In the genomic region with DNA sequence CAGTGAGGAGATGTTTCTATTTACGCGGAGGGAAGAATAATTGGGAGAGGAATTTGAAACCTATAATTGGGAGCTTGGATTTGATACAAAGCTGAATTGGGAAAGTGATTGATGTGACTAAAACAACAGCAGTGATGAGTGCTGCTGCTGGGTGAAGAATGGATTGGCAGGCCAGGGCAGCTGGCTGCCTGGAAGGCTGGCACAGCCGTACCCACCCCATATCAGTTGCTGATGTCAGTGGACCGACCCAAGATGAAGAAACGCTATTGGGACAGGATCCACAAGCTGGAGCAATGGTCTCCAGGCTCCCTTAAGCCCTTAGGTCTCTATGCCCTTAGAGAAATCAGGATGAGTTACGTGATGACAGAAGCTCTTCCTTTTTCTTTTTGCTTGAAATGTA, we compare ENCODE assay signal across 22 cellular contexts. TPM values are rescaled to one million over a fixed set of nuclear protein-coding genes. Genes with fewer than 3 reads are reported as not detected.
"Had no signal": no experiment of that assay in that cellular context is flagged by ENCODE, and none has a peak within 500 bp of the region (broad histone marks: within the 10 kb centered on the region; RNA-seq: fewer than 3 reads in every experiment).

No MANE protein-coding gene starts in this region.

- DNase-seq: erythroblast; foreskin melanocyte; head of caudate nucleus; kidney; left cardiac atrium; left ventricle myocardium superior; mesendoderm; naive thymus-derived CD8-positive, alpha-beta T cell; spleen; stimulated activated CD4-positive, alpha-beta T cell treated with anti-CD3 and anti-CD28 coated beads, Interleukin-15, amount 100 ng/mL, for 24 hours; stimulated activated CD4-positive, alpha-beta T cell treated with anti-CD3 and anti-CD28 coated beads, Interleukin-1b, Interleukin-23, amount 100 ng/mL, for 48 hours; stimulated activated CD4-positive, alpha-beta T cell treated with anti-CD3 and anti-CD28 coated beads, Interleukin-4, amount 100 ng/mL, for 24 hours; stimulated activated naive CD8-positive, alpha-beta T cell treated with anti-CD3 and anti-CD28 coated beads, Interleukin-15, amount 100 ng/mL, for 72 hours; testis; upper lobe of right lung had no signal

- H3K27me3 ChIP-seq: hepatocyte, spleen, testis, tibial nerve, upper lobe of right lung, vagina had no signal

- H3K36me3 Mint-ChIP-seq: stimulated activated memory B cell treated with anti-CD40 and anti-IgM and Interleukin-4, amounts not matched to agents 10 μg/mL and 1 μg/mL and 100 μg/mL, for 72 hours had no signal

- H3K4me1 Mint-ChIP-seq: naive thymus-derived CD8-positive, alpha-beta T cell; stimulated activated memory B cell treated with anti-CD40 and anti-IgM and Interleukin-4, amounts not matched to agents 10 μg/mL and 1 μg/mL and 100 μg/mL, for 72 hours; stimulated activated naive CD8-positive, alpha-beta T cell treated with anti-CD3 and anti-CD28 coated beads, Interleukin-15, amount 100 ng/mL, for 72 hours had no signal

- H3K4me3 Mint-ChIP-seq: dendritic cell treated with granulocyte-macrophage colony-stimulating factor and Interleukin-4, amounts not matched to agents 40 ng/mL and 50 ng/mL, for 4 days; naive thymus-derived CD8-positive, alpha-beta T cell; stimulated activated memory B cell treated with anti-CD40 and anti-IgM and Interleukin-4, amounts not matched to agents 10 μg/mL and 1 μg/mL and 100 μg/mL, for 72 hours; stimulated activated naive CD8-positive, alpha-beta T cell treated with anti-CD3 and anti-CD28 coated beads, Interleukin-15, amount 100 ng/mL, for 72 hours had no signal

- H3K9me3 Mint-ChIP-seq: dendritic cell treated with granulocyte-macrophage colony-stimulating factor and Interleukin-4, amounts not matched to agents 40 ng/mL and 50 ng/mL, for 4 days; stimulated activated memory B cell treated with anti-CD40 and anti-IgM and Interleukin-4, amounts not matched to agents 10 μg/mL and 1 μg/mL and 100 μg/mL, for 72 hours; stimulated activated naive CD8-positive, alpha-beta T cell treated with anti-CD3 and anti-CD28 coated beads, Interleukin-15, amount 100 ng/mL, for 72 hours had no signal

- H3K4me2 ChIP-seq: hepatocyte had no signal

- H3K36me3 ChIP-seq: spleen, tibial nerve, upper lobe of right lung, vagina had no signal

- H3K9me3 ChIP-seq: spleen, testis, tibial nerve, upper lobe of right lung, vagina had no signal

- H3K27ac ChIP-seq: hepatocyte, spleen, testis, tibial nerve, upper lobe of right lung, vagina had no signal

- H2AFZ ChIP-seq: hepatocyte had no signal

- H3K27ac Mint-ChIP-seq: dendritic cell treated with granulocyte-macrophage colony-stimulating factor and Interleukin-4, amounts not matched to agents 40 ng/mL and 50 ng/mL, for 4 days; naive thymus-derived CD8-positive, alpha-beta T cell; stimulated activated memory B cell treated with anti-CD40 and anti-IgM and Interleukin-4, amounts not matched to agents 10 μg/mL and 1 μg/mL and 100 μg/mL, for 72 hours; stimulated activated naive CD8-positive, alpha-beta T cell treated with anti-CD3 and anti-CD28 coated beads, Interleukin-15, amount 100 ng/mL, for 72 hours had no signal

- H3K4me1 ChIP-seq: spleen, testis, tibial nerve, upper lobe of right lung, vagina had no signal

- H3K27me3 Mint-ChIP-seq: dendritic cell treated with granulocyte-macrophage colony-stimulating factor and Interleukin-4, amounts not matched to agents 40 ng/mL and 50 ng/mL, for 4 days; stimulated activated naive CD8-positive, alpha-beta T cell treated with anti-CD3 and anti-CD28 coated beads, Interleukin-15, amount 100 ng/mL, for 72 hours had no signal

- H3K4me3 ChIP-seq: hepatocyte, spleen, testis, tibial nerve, upper lobe of right lung, vagina had no signal

RNA-seq across cellular contexts. Expression of a gene that starts 47.4 kb away (rescaled TPM):
- total RNA-seq: kidney; left cardiac atrium; left ventricle myocardium superior; naive thymus-derived CD8-positive, alpha-beta T cell; osteocyte; pulmonary artery endothelial cell; upper lobe of right lung had no signal
